In genomic region chr3:113783463-113783862, GRCh38 we compare ENCODE assay signal across 8 cellular contexts. TPM values are rescaled to one million over a fixed set of nuclear protein-coding genes. Genes with fewer than 3 reads are reported as not detected.
DNase-seq lines count a peak whose midpoint lies in the region; ATAC-seq and TF ChIP-seq lines count a peak whose summit lies in the region.

No MANE protein-coding gene starts in this region.

- H3K27ac ChIP-seq in left ventricle myocardium inferior (replicated peaks), result peak overlapping the region; percentile 59
- no peak overlapping the region for H3K27ac ChIP-seq in Karpas-422 (ENCODE audit: low read length)
- H3K27ac ChIP-seq in thoracic aorta, result peak overlapping the region in 1 of 2 donors; percentile 56
- H3K27ac ChIP-seq in transverse colon, result peak overlapping the region in 1 of 4 donors; percentile 22

- DNase-seq in left ventricle myocardium inferior (no peak), cardiac septum (ENCODE audit: low spot score) (no peak), Karpas-422 (peak; percentile 52), thoracic aorta (ENCODE audit: low spot score) (no peak), transverse colon (no peak), NCI-H1092 (lab: John Stamatoyannopoulos, UW) (no peak), activated gamma-delta T cell treated with Interleukin-2 at 50 U/mL for 16 hours (no peak)
- DNase-seq in effector memory CD8-positive, alpha-beta T cell, result no peak

- no peak overlapping the region for H3K27ac Mint-ChIP-seq in effector memory CD8-positive, alpha-beta T cell

- no peak overlapping the region for H3K4me3 Mint-ChIP-seq in effector memory CD8-positive, alpha-beta T cell

- no peak for TF ChIP-seq CTCF in left ventricle myocardium inferior (IDR thresholded peaks at IDR 0.05; ENCODE audit: borderline replicate concordance)
- no peak for TF ChIP-seq CTCF in thoracic aorta (IDR thresholded peaks at IDR 0.05)
- TF ChIP-seq CTCF in transverse colon (IDR thresholded peaks at IDR 0.05), result no peak

- no peaks in the 10 kb centered on the region for H3K9me2 ChIP-seq in Karpas-422 (replicated peaks; ENCODE audit: insufficient read depth, low read length)

- no peak overlapping the region for H3K9ac ChIP-seq in Karpas-422 (ENCODE audit: low read length)

- H3K4me1 ChIP-seq in left ventricle myocardium inferior, result peaks cover 30% of the 10 kb centered on the region
- peaks cover 13% of the 10 kb centered on the region for H3K4me1 ChIP-seq in Karpas-422 (ENCODE audit: low read length)
- H3K4me1 ChIP-seq in thoracic aorta (ENCODE audit: control insufficient read depth in 1 of 2, low read depth in 2 of 2), result peaks cover 8 to 15% of the 10 kb centered on the region in 2 donors
- peaks cover 0 to 11% (median 0%) of the 10 kb centered on the region in 4 donors for H3K4me1 ChIP-seq in transverse colon

- H3K36me3 Mint-ChIP-seq in effector memory CD8-positive, alpha-beta T cell (ENCODE audit: insufficient read depth), result peaks cover 24% of the 10 kb centered on the region

- TF ChIP-seq EP300 in transverse colon (IDR thresholded peaks at IDR 0.05; ENCODE audit: low read depth), result no peak

- H2AFZ ChIP-seq in Karpas-422 (ENCODE audit: low read length), result no peak overlapping the region

- no peaks in the 10 kb centered on the region for H3K27me3 Mint-ChIP-seq in effector memory CD8-positive, alpha-beta T cell

- no peaks in the 10 kb centered on the region for H4K20me1 ChIP-seq in Karpas-422 (ENCODE audit: insufficient read depth, low read depth, low read length)

- no peak overlapping the region for H3K4me2 ChIP-seq in Karpas-422 (ENCODE audit: low read depth, low read length, poor library complexity, severe bottlenecking)

- TF ChIP-seq POLR2A in transverse colon (IDR thresholded peaks at IDR 0.05), result no peak

- intact Hi-C loops in left ventricle myocardium inferior (cut with micrococcal nuclease) (no loop called here), cardiac septum (cut with DNase I) (loop anchor here (5.0 kb wide), 1 partner anchor 36 kb away; the partner anchor contains the start of genes ATP6V1A and NAA50), transverse colon (cut with DNase I; ENCODE audit: low total_unique reads) (no loop called here)

- in situ Hi-C loops in transverse colon (cut with MboI; ENCODE audit: low pct_ligation_motif_present in 1 of 4, low pct_unique_long_range_greater_than_20kb in 1 of 4, low sequenced_read_pairs in 3 of 4), result no loop called here

- H3K4me1 Mint-ChIP-seq in effector memory CD8-positive, alpha-beta T cell (ENCODE audit: low read depth in 2 of 2), result peaks cover 0 to 4% of the 10 kb centered on the region in 2 donors

- ATAC-seq in effector memory CD8-positive, alpha-beta T cell (replicated peaks), result peak; percentile 31
- ATAC-seq in thoracic aorta (ENCODE audit: insufficient number of reproducible peaks, low FRiP score, low read depth), result peak; percentile 87

- H3K9me3 ChIP-seq in left ventricle myocardium inferior (replicated peaks) (no peaks in the 10 kb centered on the region), Karpas-422 (ENCODE audit: low read length) (no peaks in the 10 kb centered on the region), thoracic aorta (no peaks in the 10 kb centered on the region), transverse colon (no peaks in the 10 kb centered on the region)

- peaks cover 19% of the 10 kb centered on the region for H3K79me2 ChIP-seq in Karpas-422 (ENCODE audit: low read length)

- no peaks in the 10 kb centered on the region for H3K27me3 ChIP-seq in left ventricle myocardium inferior (ENCODE audit: low read depth)
- H3K27me3 ChIP-seq in Karpas-422 (ENCODE audit: low read length), result no peaks in the 10 kb centered on the region
- H3K27me3 ChIP-seq in thoracic aorta (replicated peaks; ENCODE audit: insufficient read depth), result no peaks in the 10 kb centered on the region
- no peaks in the 10 kb centered on the region for H3K27me3 ChIP-seq in transverse colon

- peaks cover 34% of the 10 kb centered on the region for H3K36me3 ChIP-seq in left ventricle myocardium inferior
- H3K36me3 ChIP-seq in Karpas-422 (ENCODE audit: insufficient read depth, low read length), result peaks cover 4% of the 10 kb centered on the region; the same call in 1 of the 2 replicates
- H3K36me3 ChIP-seq in thoracic aorta, result peaks cover 9% of the 10 kb centered on the region
- H3K36me3 ChIP-seq in transverse colon, result peaks cover 0 to 23% (median 7%) of the 10 kb centered on the region in 4 donors

- H3K9me3 Mint-ChIP-seq in effector memory CD8-positive, alpha-beta T cell, result no peaks in the 10 kb centered on the region

- no peak overlapping the region for H3K4me3 ChIP-seq in left ventricle myocardium inferior
- H3K4me3 ChIP-seq in Karpas-422 (ENCODE audit: low read length), result no peak overlapping the region
- H3K4me3 ChIP-seq in thoracic aorta, result peak overlapping the region; percentile 2
- H3K4me3 ChIP-seq in transverse colon, result no peak overlapping the region

RNA-seq across cellular contexts. Expression of gene ATP6V1A, which starts 36.6 kb away (rescaled TPM):
- total RNA-seq in left ventricle myocardium inferior (21.4 TPM), cardiac septum (17.4 TPM), thoracic aorta (10 to 100 TPM; 27.8 to 32.2 TPM), transverse colon (10 to 100 TPM; 21.9 to 47.2 (median 33.3) TPM)
- 25.0 and 39.7 TPM in 2 replicates for total RNA-seq in Karpas-422 (2014; rRNA removed; shearing (Covaris generic); ENCODE audit: low replicate concordance)

RNA-seq across cellular contexts. Expression of gene NAA50, which starts 37.4 kb away (rescaled TPM):
- total RNA-seq in left ventricle myocardium inferior (75.0 TPM), cardiac septum (68.5 TPM), thoracic aorta (10 to 100 TPM; 58.3 to 78.2 TPM), transverse colon (100 to 1,000 TPM in 2 of 4 donors, 10 to 100 TPM in 2; 55.7 to 116 (median 82.7) TPM)
- 181 and 206 TPM in 2 replicates for total RNA-seq in Karpas-422 (2014; rRNA removed; shearing (Covaris generic); ENCODE audit: low replicate concordance)

RNA-seq across cellular contexts. Expression of gene GRAMD1C, which starts 55.1 kb away (rescaled TPM):
- 2.0 TPM for total RNA-seq in left ventricle myocardium inferior
- total RNA-seq in cardiac septum, result 0.70 TPM
- total RNA-seq in Karpas-422 (2014; rRNA removed; shearing (Covaris generic); ENCODE audit: low replicate concordance), result 1.4 and 4.0 TPM in 2 replicates
- 10 to 100 TPM in 1 of 2 donors, 1 to 10 TPM in 1; 1.5 to 10.7 TPM for total RNA-seq in thoracic aorta
- total RNA-seq in transverse colon, result 10 to 100 TPM in 3 of 4 donors, 1 to 10 TPM in 1; 2.6 to 24.5 (median 13.3) TPM
